Comparison of ENCODE assay signal across 8 cellular contexts in the genomic region with DNA sequence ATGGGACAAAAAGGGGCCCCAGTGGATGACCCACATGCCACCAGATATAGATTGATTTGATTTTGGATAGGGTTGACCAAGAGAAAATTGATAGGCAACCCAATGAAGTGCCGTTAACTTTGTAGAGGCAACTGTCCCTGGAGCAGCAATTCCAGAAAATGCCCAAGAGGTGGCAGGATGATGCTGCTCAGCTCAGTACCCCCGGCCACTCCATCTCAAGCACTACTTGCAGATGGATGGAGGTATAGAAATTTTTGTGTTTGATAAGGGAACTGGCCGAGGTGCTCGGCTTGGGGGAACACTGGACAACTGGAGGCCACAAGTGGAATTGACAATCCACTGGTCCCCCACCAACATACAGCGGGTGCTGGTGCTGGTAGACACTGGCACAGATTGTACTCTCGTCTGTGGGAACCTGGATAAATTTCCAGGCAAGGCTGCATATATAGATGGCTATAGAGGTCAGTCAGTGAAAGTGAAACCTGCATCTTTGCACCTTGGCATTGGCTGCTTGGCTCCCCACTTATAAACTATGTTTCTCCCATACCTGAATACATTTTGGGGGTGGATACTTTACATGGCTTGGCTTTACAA.
A peak's percentile ranks its signal among the peaks of the same experiment; 100 is the strongest.
DNase-seq lines count a peak whose midpoint lies in the region; ATAC-seq and TF ChIP-seq lines count a peak whose summit lies in the region.

No MANE protein-coding gene starts in this region.

- H3K36me3 Mint-ChIP-seq in H9 (ENCODE audit: insufficient read depth in 1 of 3, low read depth in 3 of 3) = peaks cover 7 to 11% (median 9%) of the 10 kb centered on the region in 3 experiments; a peak in 6 of 7 replicates
- H3K36me3 Mint-ChIP-seq in activated T-helper 17 cell treated with anti-CD3 and anti-CD28 coated beads, Interleukin-2, amount 50 U/mL, for 72 hours (ENCODE audit: low read depth) = no peaks in the 10 kb centered on the region

- H3K23me2 ChIP-seq in H9 (ENCODE audit: insufficient read length, low read depth, low read length, poor library complexity, severe bottlenecking) = no peaks in the 10 kb centered on the region

- no peak overlapping the region for H3K4ac ChIP-seq in H9 (ENCODE audit: low read depth, low read length)

- no peaks in the 10 kb centered on the region for H3K4me1 ChIP-seq in H9 (ENCODE audit: insufficient read depth, low read length)
- H3K4me1 ChIP-seq in psoas muscle = no peaks in the 10 kb centered on the region

- H3K4me1 Mint-ChIP-seq in H9 = no peaks in the 10 kb centered on the region
- peaks cover 10% of the 10 kb centered on the region for H3K4me1 Mint-ChIP-seq in activated T-helper 17 cell treated with anti-CD3 and anti-CD28 coated beads, Interleukin-2, amount 50 U/mL, for 72 hours

- no peak overlapping the region for H3K4me3 Mint-ChIP-seq in H9
- H3K4me3 Mint-ChIP-seq in activated T-helper 17 cell treated with anti-CD3 and anti-CD28 coated beads, Interleukin-2, amount 50 U/mL, for 72 hours = no peak overlapping the region

- no peak overlapping the region for H3K4me3 ChIP-seq in psoas muscle

- intact Hi-C loops in head of caudate nucleus (cut with DNase I) = loop anchor here (5.0 to 10.0 kb wide), 5 partner anchors 87 to 353 kb away; a partner anchor contains a TSS
- intact Hi-C loops in psoas muscle (cut with DNase I) = loop anchor here (2.0 to 5.0 kb wide), 2 partner anchors 277 to 351 kb away; no protein-coding TSS in a partner anchor

- no peaks in the 10 kb centered on the region for H4K20me1 ChIP-seq in H9 (ENCODE audit: control insufficient read depth, insufficient read depth, insufficient read length)

- H3K27ac Mint-ChIP-seq in H9 = no peak overlapping the region
- H3K27ac Mint-ChIP-seq in activated T-helper 17 cell treated with anti-CD3 and anti-CD28 coated beads, Interleukin-2, amount 50 U/mL, for 72 hours = no peak overlapping the region

- H3K9me3 Mint-ChIP-seq in H9 = peaks cover 3 to 10% of the 10 kb centered on the region in 2 experiments
- H3K9me3 Mint-ChIP-seq in activated T-helper 17 cell treated with anti-CD3 and anti-CD28 coated beads, Interleukin-2, amount 50 U/mL, for 72 hours = peaks cover 9% of the 10 kb centered on the region

- no CpG with 5 or more reads among the region's 6 CpGs for WGBS in H9 (ENCODE audit: extremely low coverage, insufficient read length, low lambda C conversion rate)
- WGBS in psoas muscle, 3 donors = 20 to 44% (median 42%) methylated on average over 6 of the region's 6 CpGs

- no peak overlapping the region for H4K91ac ChIP-seq in H9 (ENCODE audit: insufficient read length, low read depth, low read length)

- peaks cover 2% of the 10 kb centered on the region; the same call in 1 of the 2 replicates for H3K27me3 Mint-ChIP-seq in H9 (ENCODE audit: low read depth)
- no peaks in the 10 kb centered on the region for H3K27me3 Mint-ChIP-seq in activated T-helper 17 cell treated with anti-CD3 and anti-CD28 coated beads, Interleukin-2, amount 50 U/mL, for 72 hours

- DNase-seq in EH (ENCODE audit: low read depth) = peak; percentile 73
- DNase-seq in H9 = peak; percentile 70
- peak; percentile 88 for DNase-seq in NCI-H2171 treated with DMSO at 0.1 percent for 48 hours (lab: John Stamatoyannopoulos, UW)
- peak; percentile 34 to 89 (median 72) for DNase-seq in head of caudate nucleus
- peak; percentile 41 to 52 for DNase-seq in psoas muscle
- no peak for DNase-seq in OCI-M2 (lab: John Stamatoyannopoulos, UW; ENCODE audit: unreplicated experiment)
- DNase-seq in NCI-H2227 (lab: John Stamatoyannopoulos, UW; ENCODE audit: unreplicated experiment) = no peak

- H3K23ac ChIP-seq in H9 (ENCODE audit: insufficient read length, low read depth, low read length) = no peak overlapping the region

- no peak overlapping the region for H2AK5ac ChIP-seq in H9 (ENCODE audit: insufficient read length, low read length)

- H3K9me3 ChIP-seq in H9 (ENCODE audit: control insufficient read depth, low read depth, low read length) (no peaks in the 10 kb centered on the region), psoas muscle (no peaks in the 10 kb centered on the region)

- H2AFZ ChIP-seq in H9 (ENCODE audit: low read length) = no peak overlapping the region

- H2BK20ac ChIP-seq in H9 (ENCODE audit: low read depth, low read length, poor library complexity, severe bottlenecking) = no peak overlapping the region

- H3K79me1 ChIP-seq in H9 (ENCODE audit: insufficient read depth, low read depth, low read length, poor library complexity, severe bottlenecking) = no peaks in the 10 kb centered on the region

- no peak overlapping the region for H3K27ac ChIP-seq in H9 (ENCODE audit: insufficient read length, low read depth, low read length)
- H3K27ac ChIP-seq in psoas muscle = no peak overlapping the region

- H3K36me3 ChIP-seq in psoas muscle (ENCODE audit: insufficient read depth in 1 of 2, low read depth in 1 of 2) = no peaks in the 10 kb centered on the region

- no peak overlapping the region for H3K18ac ChIP-seq in H9 (ENCODE audit: insufficient read length, low read depth, low read length)

- H3K79me2 ChIP-seq in H9 (ENCODE audit: insufficient read depth, low read length) = no peaks in the 10 kb centered on the region

- H3K56ac ChIP-seq in H9 (ENCODE audit: insufficient read length, low read depth, low read length) = no peak overlapping the region

- no peak overlapping the region for H3T11ph ChIP-seq in H9 (ENCODE audit: low read length)

- no peak overlapping the region for H4K8ac ChIP-seq in H9 (replicated peaks; ENCODE audit: insufficient read length, low read depth, low read length)

- H3K9ac ChIP-seq in H9 (ENCODE audit: extremely low read depth, insufficient read length, low read length) = no peak overlapping the region

- H3K14ac ChIP-seq in H9 (ENCODE audit: insufficient read depth, low read length) = no peak overlapping the region

- peak; percentile 43 for ATAC-seq in activated T-helper 17 cell treated with anti-CD3 and anti-CD28 coated beads, Interleukin-2, amount 50 U/mL, for 72 hours (replicated peaks)
- ATAC-seq in psoas muscle = peak; percentile 77 to 89 (median 84)

- no peak overlapping the region for H2BK12ac ChIP-seq in H9 (ENCODE audit: insufficient read length, low read depth, low read length)

- H2BK5ac ChIP-seq in H9 (ENCODE audit: insufficient read length, low read length) = no peak overlapping the region

- H2BK15ac ChIP-seq in H9 (ENCODE audit: low read depth, low read length) = no peak overlapping the region

- H4K5ac ChIP-seq in H9 (ENCODE audit: insufficient read length, low read depth, low read length) = no peak overlapping the region

- H3K27me3 ChIP-seq in H9 (ENCODE audit: insufficient read depth, low read length) (no peaks in the 10 kb centered on the region), psoas muscle (ENCODE audit: insufficient read depth in 3 of 3, low read length in 2 of 3) (no peaks in the 10 kb centered on the region)

- TF ChIP-seq CTCF in H9 (conservative IDR thresholded peaks at IDR 0.05) (peak; percentile 77), psoas muscle (IDR thresholded peaks at IDR 0.05) (peak; percentile 72)

- H3K4me2 ChIP-seq in H9 (ENCODE audit: insufficient read depth, insufficient read length, low read length) = no peak overlapping the region

- H2BK120ac ChIP-seq in H9 (ENCODE audit: low read depth, low read length, poor library complexity, severe bottlenecking) = no peak overlapping the region

Comparison
In these comparisons a context has a peak if more than half of its experiments do, and no peak if none do; other contexts are left out.
1. DNase-seq: peak in EH (single experiment), H9 (single experiment), NCI-H2171 treated with DMSO at 0.1 percent for 48 hours (single experiment), head of caudate nucleus (42 of 42) and psoas muscle (2 of 2); none in OCI-M2 (single experiment) and NCI-H2227 (single experiment).